In genomic region chr4:84719115-84719514, GRCh38 we compare ENCODE assay signal across 18 cellular contexts.
"Had no signal": no experiment of that assay in that cellular context is flagged by ENCODE, and none has a peak within 500 bp of the region (broad histone marks: within the 10 kb centered on the region; RNA-seq: fewer than 3 reads in every experiment).

No MANE protein-coding gene starts in this region.

- H3K27me3 Mint-ChIP-seq: activated CD8-positive, alpha-beta T cell treated with anti-CD3 and anti-CD28 coated beads for 36 hours; stimulated activated memory B cell treated with anti-CD40 and anti-IgM and Interleukin-4, amounts not matched to agents 10 μg/mL and 1 μg/mL and 100 μg/mL, for 72 hours had no signal

- H3K4me3 ChIP-seq: ascending aorta, gastrocnemius medialis, neural progenitor cell, ovary, smooth muscle cell had no signal

- H3K4me1 Mint-ChIP-seq: neural progenitor cell; stimulated activated memory B cell treated with anti-CD40 and anti-IgM and Interleukin-4, amounts not matched to agents 10 μg/mL and 1 μg/mL and 100 μg/mL, for 72 hours had no signal

- H3K27ac Mint-ChIP-seq: activated CD8-positive, alpha-beta T cell treated with anti-CD3 and anti-CD28 coated beads for 36 hours; neural progenitor cell; stimulated activated memory B cell treated with anti-CD40 and anti-IgM and Interleukin-4, amounts not matched to agents 10 μg/mL and 1 μg/mL and 100 μg/mL, for 72 hours had no signal

- H3K27me3 ChIP-seq: ascending aorta, gastrocnemius medialis, neural progenitor cell, ovary had no signal

- ATAC-seq: activated CD8-positive, alpha-beta T cell treated with anti-CD3 and anti-CD28 coated beads for 36 hours; stimulated activated memory B cell treated with anti-CD40 and anti-IgM and Interleukin-4, amounts not matched to agents 10 μg/mL and 1 μg/mL and 100 μg/mL, for 72 hours had no signal

- H3K36me3 ChIP-seq: ovary had no signal

- H3K36me3 Mint-ChIP-seq: stimulated activated memory B cell treated with anti-CD40 and anti-IgM and Interleukin-4, amounts not matched to agents 10 μg/mL and 1 μg/mL and 100 μg/mL, for 72 hours had no signal

- H3K27ac ChIP-seq: ascending aorta, gastrocnemius medialis, neural progenitor cell, ovary, WERI-Rb-1 had no signal

- H3K4me1 ChIP-seq: ascending aorta, gastrocnemius medialis, neural progenitor cell had no signal

- H3K9me3 Mint-ChIP-seq: activated CD8-positive, alpha-beta T cell treated with anti-CD3 and anti-CD28 coated beads for 36 hours; neural progenitor cell; stimulated activated memory B cell treated with anti-CD40 and anti-IgM and Interleukin-4, amounts not matched to agents 10 μg/mL and 1 μg/mL and 100 μg/mL, for 72 hours had no signal

- H3K9me3 ChIP-seq: ascending aorta, gastrocnemius medialis, ovary had no signal

- H3K4me3 Mint-ChIP-seq: activated CD8-positive, alpha-beta T cell treated with anti-CD3 and anti-CD28 coated beads for 36 hours; neural progenitor cell; stimulated activated memory B cell treated with anti-CD40 and anti-IgM and Interleukin-4, amounts not matched to agents 10 μg/mL and 1 μg/mL and 100 μg/mL, for 72 hours had no signal

- DNase-seq: activated CD4-positive, alpha-beta T cell treated with anti-CD3 and anti-CD28 coated beads for 4 hours; activated CD8-positive, alpha-beta memory T cell treated with anti-CD3 and anti-CD28 coated beads, Interleukin-2, amount 50 U/mL, for 4 hours; activated CD8-positive, alpha-beta T cell treated with anti-CD3 and anti-CD28 coated beads for 36 hours; central memory CD4-positive, alpha-beta T cell; cortex of kidney; effector memory CD4-positive, alpha-beta T cell; gastrocnemius medialis; islet precursor cell; mesendoderm; ovary; substantia nigra; T-helper 1 cell; trophoblast cell; WERI-Rb-1 had no signal
